In the genomic region with DNA sequence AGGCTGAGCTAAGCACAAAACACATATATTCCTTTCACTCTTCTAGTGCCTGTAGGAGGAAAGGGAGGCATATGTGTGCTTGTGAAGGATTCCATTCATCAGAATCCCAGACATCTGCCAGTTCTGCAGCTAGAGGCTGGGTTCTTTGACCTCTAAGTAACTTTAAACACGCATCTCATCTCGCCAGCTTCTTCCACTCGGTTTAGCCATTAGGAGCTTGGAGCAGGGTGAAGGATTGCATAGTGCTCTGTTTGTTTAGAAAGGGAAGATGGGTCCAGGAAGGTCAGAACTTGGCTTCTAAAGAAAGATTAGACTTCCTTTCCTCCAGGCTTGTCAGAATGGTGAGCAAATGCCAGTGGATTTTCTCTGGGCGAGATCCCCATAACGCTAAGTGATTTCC, we compare ENCODE assay signal across 11 cellular contexts. TPM values are rescaled to one million over a fixed set of nuclear protein-coding genes. Genes with fewer than 3 reads are reported as not detected.
DNase-seq lines count a peak whose midpoint lies in the region; ATAC-seq and TF ChIP-seq lines count a peak whose summit lies in the region.
"Had no signal": no experiment of that assay in that cellular context is flagged by ENCODE, and none has a peak within 500 bp of the region (broad histone marks: within the 10 kb centered on the region; RNA-seq: fewer than 3 reads in every experiment).

No MANE protein-coding gene starts in this region.

- H3K27ac Mint-ChIP-seq in activated naive CD4-positive, alpha-beta T cell treated with anti-CD3 and anti-CD28 coated beads, Interleukin-2, amount 50 U/mL, for 24 hours = peak overlapping the region; percentile 62
- peak overlapping the region; percentile 2 for H3K27ac Mint-ChIP-seq in activated CD8-positive, alpha-beta T cell treated with anti-CD3 and anti-CD28 coated beads, Interleukin-2, amount 10 ng/mL, durations not matched to agents 7 days and 5 days
- peak overlapping the region; percentile 14 for H3K27ac Mint-ChIP-seq in stimulated activated effector memory CD8-positive, alpha-beta T cell treated with anti-CD3 and anti-CD28 coated beads, Interleukin-12 subunit alpha, Interleukin-12 subunit beta, amount 100 ng/mL, for 72 hours

- CTCF ChIA-PET in activated CD8-positive, alpha-beta T cell treated with anti-CD3 and anti-CD28 coated beads, Interleukin-2, amount 10 ng/mL, durations not matched to agents 7 days and 5 days (lab: Charles Lee) = interaction anchor here (0.6 to 1.2 kb wide), 3 partner anchors 18 to 895 kb away, joined by 3 read pairs; no protein-coding TSS in a partner anchor

- no peaks in the 10 kb centered on the region for H3K9me3 Mint-ChIP-seq in activated naive CD4-positive, alpha-beta T cell treated with anti-CD3 and anti-CD28 coated beads, Interleukin-2, amount 50 U/mL, for 24 hours
- no peaks in the 10 kb centered on the region for H3K9me3 Mint-ChIP-seq in activated CD8-positive, alpha-beta T cell treated with anti-CD3 and anti-CD28 coated beads, Interleukin-2, amount 10 ng/mL, durations not matched to agents 7 days and 5 days (ENCODE audit: insufficient read depth)
- no peaks in the 10 kb centered on the region for H3K9me3 Mint-ChIP-seq in stimulated activated effector memory CD8-positive, alpha-beta T cell treated with anti-CD3 and anti-CD28 coated beads, Interleukin-12 subunit alpha, Interleukin-12 subunit beta, amount 100 ng/mL, for 72 hours

- TF ChIP-seq CTCF in fibroblast of lung (conservative IDR thresholded peaks at IDR 0.05 in 1 of 2, IDR thresholded peaks at IDR 0.05 in 1 of 2; ENCODE audit: low read depth in 1 of 2, low read length in 2 of 2) = no peak

- H3K27me3 Mint-ChIP-seq in activated naive CD4-positive, alpha-beta T cell treated with anti-CD3 and anti-CD28 coated beads, Interleukin-2, amount 50 U/mL, for 24 hours = no peaks in the 10 kb centered on the region
- no peaks in the 10 kb centered on the region for H3K27me3 Mint-ChIP-seq in activated CD8-positive, alpha-beta T cell treated with anti-CD3 and anti-CD28 coated beads, Interleukin-2, amount 10 ng/mL, durations not matched to agents 7 days and 5 days (ENCODE audit: low read depth)

- H3K9me3 ChIP-seq in fibroblast of lung (ENCODE audit: control insufficient read depth, insufficient read depth, low read depth, low read length) = no peaks in the 10 kb centered on the region

- H3K4me3 Mint-ChIP-seq in activated naive CD4-positive, alpha-beta T cell treated with anti-CD3 and anti-CD28 coated beads, Interleukin-2, amount 50 U/mL, for 24 hours = no peak overlapping the region
- H3K4me3 Mint-ChIP-seq in activated CD8-positive, alpha-beta T cell treated with anti-CD3 and anti-CD28 coated beads, Interleukin-2, amount 10 ng/mL, durations not matched to agents 7 days and 5 days = no peak overlapping the region
- H3K4me3 Mint-ChIP-seq in stimulated activated effector memory CD8-positive, alpha-beta T cell treated with anti-CD3 and anti-CD28 coated beads, Interleukin-12 subunit alpha, Interleukin-12 subunit beta, amount 100 ng/mL, for 72 hours = peak overlapping the region; percentile 98

- H3K79me2 ChIP-seq in fibroblast of lung (ENCODE audit: control insufficient read depth, insufficient read depth, low read length) = peaks cover 70% of the 10 kb centered on the region

- no peaks in the 10 kb centered on the region for H3K27me3 ChIP-seq in fibroblast of lung (ENCODE audit: control insufficient read depth, insufficient read depth, low read length)

- H3K4me3 ChIP-seq in fibroblast of lung (replicated peaks in 1 of 4; ENCODE audit: control extremely low read depth in 1 of 4, insufficient read depth in 1 of 4, low read depth in 3 of 4, low read length in 4 of 4) = no peak overlapping the region

- H3K9ac ChIP-seq in fibroblast of lung (ENCODE audit: insufficient read depth, low read length) = no peak overlapping the region
- H3K9ac ChIP-seq: parathyroid adenoma had no signal

- H3K27ac ChIP-seq in fibroblast of lung (ENCODE audit: insufficient read depth, low read length) = no peak overlapping the region
- H3K27ac ChIP-seq: parathyroid adenoma had no signal

- H3K4me2 ChIP-seq in fibroblast of lung (ENCODE audit: extremely low read depth, insufficient read depth, low read length) = peak overlapping the region; percentile 38

- peaks cover 53% of the 10 kb centered on the region for H3K4me1 Mint-ChIP-seq in activated naive CD4-positive, alpha-beta T cell treated with anti-CD3 and anti-CD28 coated beads, Interleukin-2, amount 50 U/mL, for 24 hours
- peaks cover 64% of the 10 kb centered on the region for H3K4me1 Mint-ChIP-seq in activated CD8-positive, alpha-beta T cell treated with anti-CD3 and anti-CD28 coated beads, Interleukin-2, amount 10 ng/mL, durations not matched to agents 7 days and 5 days (ENCODE audit: low read depth)
- H3K4me1 Mint-ChIP-seq in stimulated activated effector memory CD8-positive, alpha-beta T cell treated with anti-CD3 and anti-CD28 coated beads, Interleukin-12 subunit alpha, Interleukin-12 subunit beta, amount 100 ng/mL, for 72 hours = peaks cover 49% of the 10 kb centered on the region

- ATAC-seq in activated CD8-positive, alpha-beta T cell treated with anti-CD3 and anti-CD28 coated beads, Interleukin-2, amount 10 ng/mL, durations not matched to agents 7 days and 5 days = no peak
- ATAC-seq in stimulated activated effector memory CD8-positive, alpha-beta T cell treated with anti-CD3 and anti-CD28 coated beads, Interleukin-12 subunit alpha, Interleukin-12 subunit beta, amount 100 ng/mL, for 72 hours = no peak

- H3K36me3 ChIP-seq in fibroblast of lung (ENCODE audit: control insufficient read depth, insufficient read depth, low read length) = peaks cover 3% of the 10 kb centered on the region

- DNase-seq in activated naive CD4-positive, alpha-beta T cell treated with Interleukin-2 at 50 U/mL for 16 hours = no peak
- no peak for DNase-seq in activated CD8-positive, alpha-beta T cell treated with anti-CD3 and anti-CD28 coated beads, Interleukin-2, amount 10 ng/mL, durations not matched to agents 7 days and 5 days
- DNase-seq in fibroblast of lung (ENCODE audit: low read depth in 2 of 2) (peak; percentile 44 to 52), NCI-H1105 treated with DMSO at 0.1 percent for 48 hours (lab: John Stamatoyannopoulos, UW) (no peak), NCI-H226 (no peak), NCI-H2081 (lab: John Stamatoyannopoulos, UW) (no peak)
- no peak for DNase-seq in stimulated activated effector memory CD8-positive, alpha-beta T cell treated with anti-CD3 and anti-CD28 coated beads, Interleukin-12 subunit alpha, Interleukin-12 subunit beta, amount 100 ng/mL, for 72 hours (ENCODE audit: low spot score in 2 of 2)
- DNase-seq: NCI-H187; stimulated activated CD4-positive, alpha-beta T cell treated with anti-CD3 and anti-CD28 coated beads, Interleukin-2, amount 100 ng/mL, for 48 hours had no signal

- POLR2A ChIA-PET in activated CD8-positive, alpha-beta T cell treated with anti-CD3 and anti-CD28 coated beads, Interleukin-2, amount 10 ng/mL, durations not matched to agents 7 days and 5 days (lab: Charles Lee) = interaction anchor here (1.1 to 1.4 kb wide), 2 partner anchors 13 to 93 kb away, joined by 3 read pairs; no protein-coding TSS in a partner anchor

- no peaks in the 10 kb centered on the region for H3K36me3 Mint-ChIP-seq in activated naive CD4-positive, alpha-beta T cell treated with anti-CD3 and anti-CD28 coated beads, Interleukin-2, amount 50 U/mL, for 24 hours
- H3K36me3 Mint-ChIP-seq in activated CD8-positive, alpha-beta T cell treated with anti-CD3 and anti-CD28 coated beads, Interleukin-2, amount 10 ng/mL, durations not matched to agents 7 days and 5 days (ENCODE audit: low read depth) = peaks cover 27% of the 10 kb centered on the region
- peaks cover 89% of the 10 kb centered on the region for H3K36me3 Mint-ChIP-seq in stimulated activated effector memory CD8-positive, alpha-beta T cell treated with anti-CD3 and anti-CD28 coated beads, Interleukin-12 subunit alpha, Interleukin-12 subunit beta, amount 100 ng/mL, for 72 hours

- H4K20me1 ChIP-seq in fibroblast of lung (ENCODE audit: control insufficient read depth, extremely low read depth, insufficient read depth, low read length) = no peaks in the 10 kb centered on the region

- no peak overlapping the region for H2AFZ ChIP-seq in fibroblast of lung (ENCODE audit: low read length)
- H2AFZ ChIP-seq: parathyroid adenoma had no signal

- H3K4me1 ChIP-seq in fibroblast of lung (ENCODE audit: control insufficient read depth, extremely low read depth, insufficient read depth, low read length) = peaks cover 25% of the 10 kb centered on the region

RNA-seq across cellular contexts. Expression of gene HK1, which starts 43.6 kb away (rescaled TPM):
- 100 to 1,000 TPM; 153 to 154 TPM for total RNA-seq in activated CD8-positive, alpha-beta T cell treated with anti-CD3 and anti-CD28 coated beads, Interleukin-2, amount 10 ng/mL, durations not matched to agents 7 days and 5 days
- 106 and 172 TPM in 2 replicates for total RNA-seq in fibroblast of lung
- 60.6 and 86.2 TPM in 2 replicates for polyA plus RNA-seq in fibroblast of lung
- polyA plus RNA-seq in fibroblast of lung (2012) = 99.0 and 147 TPM in 2 replicates
- 114 and 174 TPM in 2 replicates for polyA minus RNA-seq in fibroblast of lung (ENCODE audit: low replicate concordance)

Comparison
In these comparisons a context has a peak if more than half of its experiments do, and no peak if none do; other contexts are left out.
1. H3K27ac Mint-ChIP-seq: peak in every context shown above with its lines; median percentile 62 in activated naive CD4-positive, alpha-beta T cell treated with anti-CD3 and anti-CD28 coated beads, Interleukin-2, amount 50 U/mL, for 24 hours; 14 in stimulated activated effector memory CD8-positive, alpha-beta T cell treated with anti-CD3 and anti-CD28 coated beads, Interleukin-12 subunit alpha, Interleukin-12 subunit beta, amount 100 ng/mL, for 72 hours; 2 in activated CD8-positive, alpha-beta T cell treated with anti-CD3 and anti-CD28 coated beads, Interleukin-2, amount 10 ng/mL, durations not matched to agents 7 days and 5 days.
2. DNase-seq: peak in fibroblast of lung (2 of 2); none in activated naive CD4-positive, alpha-beta T cell treated with Interleukin-2 at 50 U/mL for 16 hours (single experiment), activated CD8-positive, alpha-beta T cell treated with anti-CD3 and anti-CD28 coated beads, Interleukin-2, amount 10 ng/mL, durations not matched to agents 7 days and 5 days (single experiment), stimulated activated effector memory CD8-positive, alpha-beta T cell treated with anti-CD3 and anti-CD28 coated beads, Interleukin-12 subunit alpha, Interleukin-12 subunit beta, amount 100 ng/mL, for 72 hours (0 of 2), NCI-H1105 treated with DMSO at 0.1 percent for 48 hours (single experiment), NCI-H226 (single experiment) and NCI-H2081 (0 of 2).